Comparison of ENCODE assay signal across 30 cellular contexts in genomic region chr1:227469708-227470107, GRCh38.
"Had no signal": no experiment of that assay in that cellular context is flagged by ENCODE, and none has a peak within 500 bp of the region (broad histone marks: within the 10 kb centered on the region; RNA-seq: fewer than 3 reads in every experiment).

No MANE protein-coding gene starts in this region.

- ATAC-seq: left colon; left lung; natural killer cell treated with Interleukin-12 subunit alpha and Interleukin-12 subunit beta and Interleukin-15 and Interleukin-18, amount 100 ng/mL, for 72 hours; pancreas; right cardiac atrium; sciatic nerve; stimulated activated naive B cell treated with anti-CD40 and anti-IgM and Interleukin-4, amounts not matched to agents 10 μg/mL and 1 μg/mL and 100 μg/mL, for 72 hours; stimulated activated naive CD8-positive, alpha-beta T cell treated with anti-CD3 and anti-CD28 coated beads, Interleukin-15, Interleukin-2, amounts not matched to agents 100 U/mL and 50 U/mL, for 24 hours had no signal

- H3K27ac Mint-ChIP-seq: mesothelial cell of epicardium; naive B cell; natural killer cell treated with Interleukin-12 subunit alpha and Interleukin-12 subunit beta and Interleukin-15 and Interleukin-18, amount 100 ng/mL, for 72 hours; stimulated activated naive B cell treated with anti-CD40 and anti-IgM and Interleukin-4, amounts not matched to agents 10 μg/mL and 1 μg/mL and 100 μg/mL, for 72 hours had no signal

- H3K36me3 ChIP-seq: left lung, pancreas, prostate gland, stomach, thyroid gland, transverse colon, upper lobe of left lung, vagina had no signal

- H3K4me1 Mint-ChIP-seq: mesothelial cell of epicardium; naive B cell; stimulated activated naive B cell treated with anti-CD40 and anti-IgM and Interleukin-4, amounts not matched to agents 10 μg/mL and 1 μg/mL and 100 μg/mL, for 72 hours had no signal

- H3K9me3 Mint-ChIP-seq: natural killer cell treated with Interleukin-12 subunit alpha and Interleukin-12 subunit beta and Interleukin-15 and Interleukin-18, amount 100 ng/mL, for 72 hours had no signal

- H3K36me3 Mint-ChIP-seq: mesothelial cell of epicardium; natural killer cell treated with Interleukin-12 subunit alpha and Interleukin-12 subunit beta and Interleukin-15 and Interleukin-18, amount 100 ng/mL, for 72 hours had no signal

- H3K27ac ChIP-seq: left lung, pancreas, prostate gland, skin epidermis, stomach, testis, thyroid gland, transverse colon, upper lobe of left lung, vagina had no signal

- DNase-seq: hippocampal formation; kidney; left colon; left lung; mesendoderm; naive B cell; nucleus accumbens; pancreas; posterior cingulate gyrus; retina; right cardiac atrium; stimulated activated CD4-positive, alpha-beta T cell treated with anti-CD3 and anti-CD28 coated beads, Interleukin-12 subunit alpha, Interleukin-12 subunit beta, amount 100 ng/mL, for 4 hours; stimulated activated CD4-positive, alpha-beta T cell treated with anti-CD3 and anti-CD28 coated beads, Interleukin-15, amount 100 ng/mL, for 24 hours; stimulated activated CD4-positive, alpha-beta T cell treated with anti-CD3 and anti-CD28 coated beads, Interleukin-2, amount 100 ng/mL, for 24 hours; stimulated activated CD4-positive, alpha-beta T cell treated with anti-CD3 and anti-CD28 coated beads, Interleukin-4, amount 100 ng/mL, for 1 hour; stimulated activated naive B cell treated with anti-CD40 and anti-IgM and Interleukin-4, amounts not matched to agents 10 μg/mL and 1 μg/mL and 100 μg/mL, for 72 hours; stimulated activated naive CD8-positive, alpha-beta T cell treated with anti-CD3 and anti-CD28 coated beads, Interleukin-15, Interleukin-2, amounts not matched to agents 100 U/mL and 50 U/mL, for 24 hours; stomach; testis; thyroid gland; transverse colon; upper lobe of left lung had no signal

- H3K4me3 Mint-ChIP-seq: mesothelial cell of epicardium; naive B cell; natural killer cell treated with Interleukin-12 subunit alpha and Interleukin-12 subunit beta and Interleukin-15 and Interleukin-18, amount 100 ng/mL, for 72 hours; stimulated activated naive B cell treated with anti-CD40 and anti-IgM and Interleukin-4, amounts not matched to agents 10 μg/mL and 1 μg/mL and 100 μg/mL, for 72 hours had no signal

- H3K9me3 ChIP-seq: pancreas, prostate gland, stomach, testis, thyroid gland, transverse colon, upper lobe of left lung, vagina had no signal

- FAIRE-seq: islet of Langerhans, kidney, pancreas had no signal

- H3K4me1 ChIP-seq: left lung, pancreas, prostate gland, testis, thyroid gland, transverse colon, upper lobe of left lung, vagina had no signal

- H3K27me3 ChIP-seq: testis, thyroid gland, upper lobe of left lung, vagina had no signal

- H3K4me3 ChIP-seq: left lung, lung, pancreas, prostate gland, skin epidermis, stomach, testis, thyroid gland, transverse colon, upper lobe of left lung, vagina had no signal
